18 cellular contexts compared by ENCODE assay signal in the genomic region with DNA sequence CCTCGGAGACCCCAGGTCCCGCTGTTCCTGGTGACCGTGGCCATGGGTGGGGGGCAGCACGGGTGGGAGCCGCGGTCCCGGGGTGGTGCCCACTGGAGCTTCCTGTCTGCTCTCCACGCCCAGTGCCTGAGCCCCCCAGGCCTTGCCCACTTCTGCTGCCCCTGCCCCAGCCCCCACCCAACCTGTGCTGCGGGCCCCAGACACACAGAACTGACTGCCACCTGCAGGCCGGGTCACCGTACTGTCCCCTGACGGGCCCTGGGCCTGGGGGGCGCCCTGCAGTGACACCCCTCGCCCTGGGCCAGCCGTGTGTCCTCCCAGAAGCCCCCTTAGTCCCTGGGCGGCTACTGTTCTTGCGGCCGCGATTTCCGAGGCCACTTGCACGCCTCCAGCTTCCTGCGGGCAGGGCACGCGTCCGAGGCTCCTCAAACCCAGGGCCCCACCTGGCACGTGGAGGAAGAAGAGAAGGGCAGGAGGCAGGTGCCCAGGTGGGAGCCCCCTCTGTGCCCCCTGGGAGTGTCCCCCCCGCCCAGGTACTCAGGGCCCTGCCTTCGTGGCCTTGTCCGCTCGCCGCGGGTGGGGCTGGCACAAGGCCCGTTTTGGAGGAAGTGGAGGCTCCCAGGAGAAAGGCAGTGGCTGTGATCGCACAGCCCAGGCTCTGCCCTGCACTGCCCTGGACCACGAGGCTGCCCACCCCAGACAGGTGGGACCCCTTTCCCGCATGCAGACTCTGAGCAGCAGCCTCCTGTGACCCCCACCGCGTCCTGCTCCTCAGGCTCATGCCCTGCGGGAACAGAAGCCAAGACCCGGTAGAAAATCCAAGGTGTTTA. TPM values are rescaled to one million over a fixed set of nuclear protein-coding genes. Genes with fewer than 3 reads are reported as not detected.
DNase-seq lines count a peak whose midpoint lies in the region; ATAC-seq, FAIRE-seq and TF ChIP-seq lines count a peak whose summit lies in the region.
"Had no signal": no experiment of that assay in that cellular context is flagged by ENCODE, and none has a peak within 500 bp of the region (broad histone marks: within the 10 kb centered on the region; RNA-seq: fewer than 3 reads in every experiment).

No MANE protein-coding gene starts in this region.

- peaks cover 32% of the 10 kb centered on the region for H3K4me1 ChIP-seq in left ventricle myocardium inferior
- H3K4me1 ChIP-seq in OCI-LY7 (ENCODE audit: insufficient read depth, low read length, poor library complexity, severe bottlenecking), result no peaks in the 10 kb centered on the region
- peaks cover 9% of the 10 kb centered on the region for H3K4me1 ChIP-seq in foreskin keratinocyte
- peaks cover 0 to 10% (median 0%) of the 10 kb centered on the region in 4 donors for H3K4me1 ChIP-seq in transverse colon
- H3K4me1 ChIP-seq: HAP-1 had no signal

- 75% methylated on average over 40 of the region's 40 CpGs; no CpG with 5 or more reads in 1 of the 2 donors for WGBS in transverse colon (ENCODE audit: low coverage in 1 of 2), 2 donors

- H3K9me3 ChIP-seq in left ventricle myocardium inferior (replicated peaks) (no peaks in the 10 kb centered on the region), OCI-LY7 (ENCODE audit: low read length) (no peaks in the 10 kb centered on the region), transverse colon (no peaks in the 10 kb centered on the region)
- H3K9me3 ChIP-seq: HAP-1 had no signal

- no peak for TF ChIP-seq EP300 in transverse colon (IDR thresholded peaks at IDR 0.05; ENCODE audit: low read depth)

- no peak for FAIRE-seq in GM12892 (lab: Jason Lieb, UNC)

- TF ChIP-seq POLR2A in transverse colon (IDR thresholded peaks at IDR 0.05), result no peak
- no peak for TF ChIP-seq POLR2A in GM12892 (IDR thresholded peaks at IDR 0.05; ENCODE audit: low read depth, low read length)

- in situ Hi-C loops in transverse colon (cut with MboI; ENCODE audit: low pct_ligation_motif_present in 1 of 4, low pct_unique_long_range_greater_than_20kb in 1 of 4, low sequenced_read_pairs in 3 of 4), result no loop called here

- H3K27me3 ChIP-seq in left ventricle myocardium inferior (ENCODE audit: low read depth), result no peaks in the 10 kb centered on the region
- H3K27me3 ChIP-seq in foreskin keratinocyte, result no peaks in the 10 kb centered on the region
- no peaks in the 10 kb centered on the region for H3K27me3 ChIP-seq in transverse colon

- H4K20me1 ChIP-seq in OCI-LY7 (ENCODE audit: insufficient read depth, low read length), result no peaks in the 10 kb centered on the region

- POLR2A ChIA-PET in OCI-LY7 (lab: Charles Lee), result no interaction called here

- peaks cover 38% of the 10 kb centered on the region for H3K36me3 ChIP-seq in left ventricle myocardium inferior
- H3K36me3 ChIP-seq in OCI-LY7 (ENCODE audit: insufficient read depth, low read length), result peaks cover 32% of the 10 kb centered on the region
- peaks cover 0 to 7% (median under 1%) of the 10 kb centered on the region in 4 donors for H3K36me3 ChIP-seq in transverse colon

- TF ChIP-seq CTCF in left ventricle myocardium inferior (IDR thresholded peaks at IDR 0.05; ENCODE audit: borderline replicate concordance), result no peak
- peak; percentile 54 for TF ChIP-seq CTCF in OCI-LY7 (conservative IDR thresholded peaks at IDR 0.05; ENCODE audit: low read length)
- peak; percentile 14 for TF ChIP-seq CTCF in foreskin keratinocyte (conservative IDR thresholded peaks at IDR 0.05)
- TF ChIP-seq CTCF in transverse colon (IDR thresholded peaks at IDR 0.05), result peak in 3 of 5 experiments; percentile 9 to 26 (median 22)

- ATAC-seq in Right ventricle myocardium inferior, result no peak
- ATAC-seq in foreskin keratinocyte, result no peak
- ATAC-seq in GM21737 (IDR thresholded peaks at IDR 0.05; ENCODE audit: unreplicated experiment), result no peak

- H3K79me2 ChIP-seq in OCI-LY7 (ENCODE audit: insufficient read depth, low read depth, low read length), result no peaks in the 10 kb centered on the region

- no peak overlapping the region for H3K4me3 ChIP-seq in left ventricle myocardium inferior
- no peak overlapping the region for H3K4me3 ChIP-seq in OCI-LY7 (ENCODE audit: low read depth, low read length, poor library complexity, severe bottlenecking)
- no peak overlapping the region for H3K4me3 ChIP-seq in transverse colon
- H3K4me3 ChIP-seq: HAP-1 had no signal

- H3K4me2 ChIP-seq in OCI-LY7 (ENCODE audit: low read length), result no peak overlapping the region

- DNase-seq in left ventricle myocardium inferior (no peak), Right ventricle myocardium inferior (ENCODE audit: missing footprints) (no peak), OCI-LY7 (ENCODE audit: low spot score) (peak; percentile 23), foreskin keratinocyte (no peak), transverse colon (no peak), GM12892 (ENCODE audit: insufficient read length) (no peak), DMS53 treated with DMSO at 0.1 percent for 48 hours (lab: John Stamatoyannopoulos, UW; ENCODE audit: unreplicated experiment) (no peak)
- DNase-seq: activated CD4-positive, alpha-beta T cell treated with anti-CD3 and anti-CD28 coated beads, Interleukin-2, amount 10 ng/mL, durations not matched to agents 24 days and 14 days; activated naive CD4-positive, alpha-beta T cell; anterior cingulate cortex; CD4-positive, CD25-positive, alpha-beta regulatory T cell; DND-41; mesendoderm; stimulated activated CD4-positive, alpha-beta T cell treated with anti-CD3 and anti-CD28 coated beads, Interleukin-12 subunit alpha, Interleukin-12 subunit beta, amount 100 ng/mL, for 4 hours; trophoblast cell had no signal

- no peak overlapping the region for H2AFZ ChIP-seq in OCI-LY7 (ENCODE audit: low read length)

- no peaks in the 10 kb centered on the region for H3K9me2 ChIP-seq in OCI-LY7 (ENCODE audit: insufficient read depth, low read length)

- intact Hi-C loops in left ventricle myocardium inferior (cut with micrococcal nuclease) (no loop called here), Right ventricle myocardium inferior (cut with DNase I) (no loop called here), OCI-LY7 (cut with micrococcal nuclease; ENCODE audit: unreplicated experiment) (loop anchor here (1.0 kb wide), 1 partner anchor 39 kb away; no protein-coding TSS in a partner anchor), transverse colon (cut with DNase I; ENCODE audit: low total_unique reads) (no loop called here)

- CTCF ChIA-PET in OCI-LY7 (lab: Charles Lee; ENCODE audit: unreplicated experiment), result no interaction called here

- BruUV-seq in OCI-LY7 (replicated peaks; lab: Mats Ljungman, UMichigan), result no TSS peak

- peak overlapping the region; percentile 16 for H3K27ac ChIP-seq in left ventricle myocardium inferior (replicated peaks)
- H3K27ac ChIP-seq in OCI-LY7 (ENCODE audit: low read depth, low read length, poor library complexity, severe bottlenecking), result no peak overlapping the region
- H3K27ac ChIP-seq in foreskin keratinocyte, result no peak overlapping the region
- H3K27ac ChIP-seq in transverse colon, result peak overlapping the region in 1 of 4 donors; percentile 4

RNA-seq across cellular contexts. Expression of a gene that starts 10.4 kb away (rescaled TPM):
- total RNA-seq in left ventricle myocardium inferior, result 0.36 TPM
- total RNA-seq in Right ventricle myocardium inferior, result 0.32 TPM
- 0.19 and 0.77 TPM in 2 replicates for total RNA-seq in OCI-LY7 (2014; rRNA removed; shearing (Covaris generic))
- not detected in 2 replicates for total RNA-seq in OCI-LY7 (2022)
- total RNA-seq in foreskin keratinocyte, result 1.1 and 1.4 TPM in 2 replicates
- 1.2 and 1.3 TPM in 2 replicates for polyA plus RNA-seq in foreskin keratinocyte
- total RNA-seq in transverse colon, result 100 to 1,000 TPM in 2 of 4 donors, 10 to 100 TPM in 2; 49.9 to 151 (median 94.1) TPM
- polyA plus RNA-seq in GM12892 (2012; ENCODE audit: missing spikeins), result 0.13 TPM
- total RNA-seq: activated CD4-positive, alpha-beta T cell treated with anti-CD3 and anti-CD28 coated beads, Interleukin-2, amount 10 ng/mL, durations not matched to agents 24 days and 14 days; CD4-positive, CD25-positive, alpha-beta regulatory T cell had no signal
- polyA plus RNA-seq: neural cell had no signal

RNA-seq across cellular contexts. Expression of a gene that starts 15.1 kb away (rescaled TPM):
- total RNA-seq in left ventricle myocardium inferior, result 76.5 TPM
- total RNA-seq in Right ventricle myocardium inferior, result 50.8 TPM
- 25.2 and 26.1 TPM in 2 replicates for total RNA-seq in OCI-LY7 (2014; rRNA removed; shearing (Covaris generic))
- 32.7 and 39.0 TPM in 2 replicates for total RNA-seq in OCI-LY7 (2022)
- 9.5 and 9.6 TPM in 2 replicates for total RNA-seq in foreskin keratinocyte
- polyA plus RNA-seq in foreskin keratinocyte, result 7.4 and 7.9 TPM in 2 replicates
- 100 to 1,000 TPM in 1 of 4 donors, 10 to 100 TPM in 3; 22.9 to 103 (median 44.0) TPM for total RNA-seq in transverse colon
- polyA plus RNA-seq in GM12892 (2012; ENCODE audit: missing spikeins), result 2.2 TPM

RNA-seq across cellular contexts. Expression of a gene that starts 24.2 kb away (rescaled TPM):
- 11.2 TPM for total RNA-seq in left ventricle myocardium inferior
- 13.3 TPM for total RNA-seq in Right ventricle myocardium inferior
- 128 and 129 TPM in 2 replicates for total RNA-seq in OCI-LY7 (2014; rRNA removed; shearing (Covaris generic))
- total RNA-seq in OCI-LY7 (2022), result 55.1 and 63.7 TPM in 2 replicates
- total RNA-seq in foreskin keratinocyte, result 56.4 and 59.7 TPM in 2 replicates
- 82.3 and 92.6 TPM in 2 replicates for polyA plus RNA-seq in foreskin keratinocyte
- total RNA-seq in transverse colon, result 10 to 100 TPM in 3 of 4 donors, 1 to 10 TPM in 1; 7.1 to 41.9 (median 27.6) TPM
- 51.5 TPM for polyA plus RNA-seq in GM12892 (2012; ENCODE audit: missing spikeins)

RNA-seq across cellular contexts. Expression of a gene that starts 41.4 kb away (rescaled TPM):
- total RNA-seq in left ventricle myocardium inferior (29.9 TPM), Right ventricle myocardium inferior (25.8 TPM), OCI-LY7 (2022) (187 and 188 TPM in 2 replicates), foreskin keratinocyte (57.2 and 58.9 TPM in 2 replicates), transverse colon (100 to 1,000 TPM in 1 of 4 donors, 10 to 100 TPM in 3; 50.3 to 134 (median 71.4) TPM)
- total RNA-seq in OCI-LY7 (2014; rRNA removed; shearing (Covaris generic)), result 61.5 and 83.6 TPM in 2 replicates
- 49.1 and 50.1 TPM in 2 replicates for polyA plus RNA-seq in foreskin keratinocyte
- polyA plus RNA-seq in GM12892 (2012; ENCODE audit: missing spikeins), result 16.6 TPM

Comparison
In these comparisons a context has a peak if more than half of its experiments do, and no peak if none do; other contexts are left out.
1. RNA of a gene that starts 10.4 kb away (total RNA-seq): 49.9 to 151 TPM in transverse colon; 1.1 to 1.4 TPM in foreskin keratinocyte, 0.36 TPM in left ventricle myocardium inferior (single experiment), 0.32 TPM in Right ventricle myocardium inferior (single experiment) and 0.19 to 0.77 TPM in OCI-LY7; every median in the first group is over 10 times any median in the second.